Comparison of ENCODE assay signal across 8 cellular contexts in the genomic region with DNA sequence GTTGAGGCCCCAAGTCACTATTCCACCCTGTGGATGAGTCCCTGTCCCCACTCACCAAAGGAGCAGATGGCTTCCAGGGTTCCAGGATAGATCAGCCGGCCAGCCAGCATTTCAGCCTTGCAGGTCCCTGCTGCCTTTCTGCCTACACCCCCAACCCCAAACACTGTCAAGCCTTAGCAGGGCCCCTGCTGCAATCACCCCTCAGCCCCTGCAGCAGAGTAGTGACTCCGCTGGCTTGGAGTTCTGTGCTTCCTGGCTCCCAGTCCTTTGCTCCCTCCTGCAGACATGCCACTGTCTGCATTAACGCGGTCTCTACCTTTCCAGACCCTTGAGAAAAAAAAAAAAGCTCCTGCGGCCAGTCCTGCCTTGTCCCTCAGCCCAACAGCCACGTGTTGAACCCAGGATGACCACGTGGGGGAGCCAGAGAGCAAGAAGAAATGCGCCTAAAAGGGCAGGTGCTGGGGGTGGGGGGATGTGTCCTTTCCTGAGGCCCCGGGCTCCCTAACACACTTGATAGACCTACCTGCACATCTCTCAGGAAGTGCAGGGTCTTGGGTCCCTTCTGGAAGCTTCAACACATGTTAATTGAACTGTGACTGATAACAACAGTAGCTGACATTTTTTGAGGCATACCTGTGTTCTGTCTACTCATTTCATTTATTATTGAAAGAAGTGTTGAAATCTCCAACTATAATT.
DNase-seq lines count a peak whose midpoint lies in the region; ATAC-seq and TF ChIP-seq lines count a peak whose summit lies in the region.

No MANE protein-coding gene starts in this region.

- H3K27ac ChIP-seq in VCaP: peak overlapping the region; percentile 47; the same call in 1 of the 2 replicates

- DNase-seq in AG10803 (ENCODE audit: low read depth) (no peak), GM19240 (ENCODE audit: insufficient read length, low spot score) (peak; percentile 73), NCI-H187 treated with DMSO at 0.1 percent for 48 hours (lab: John Stamatoyannopoulos, UW) (peak; percentile 54), T47D (ENCODE audit: low read depth in 1 of 2, low spot score in 1 of 2) (peak; percentile 67 to 79), islet precursor cell (peak; percentile 89)
- peak; percentile 73 for DNase-seq in stimulated activated CD4-positive, alpha-beta T cell treated with anti-CD3 and anti-CD28 coated beads, Interleukin-2, amount 100 ng/mL, for 4 hours (ENCODE audit: low read depth)

- TF ChIP-seq CTCF in AG10803 (conservative IDR thresholded peaks at IDR 0.05; ENCODE audit: low read length) (peak; percentile 87), VCaP (conservative IDR thresholded peaks at IDR 0.05) (peak; percentile 91)

- in situ Hi-C loops in T47D (cut with HindIII; ENCODE audit: low pct_unique_long_range_greater_than_20kb, low sequenced_read_pairs): no loop called here

- ATAC-seq in HG02981 (IDR thresholded peaks at IDR 0.05; ENCODE audit: unreplicated experiment): no peak

- no peak overlapping the region for H3K4me3 ChIP-seq in AG10803 (ENCODE audit: low read length)
